Comparison of ENCODE assay signal across 12 cellular contexts in the genomic region with DNA sequence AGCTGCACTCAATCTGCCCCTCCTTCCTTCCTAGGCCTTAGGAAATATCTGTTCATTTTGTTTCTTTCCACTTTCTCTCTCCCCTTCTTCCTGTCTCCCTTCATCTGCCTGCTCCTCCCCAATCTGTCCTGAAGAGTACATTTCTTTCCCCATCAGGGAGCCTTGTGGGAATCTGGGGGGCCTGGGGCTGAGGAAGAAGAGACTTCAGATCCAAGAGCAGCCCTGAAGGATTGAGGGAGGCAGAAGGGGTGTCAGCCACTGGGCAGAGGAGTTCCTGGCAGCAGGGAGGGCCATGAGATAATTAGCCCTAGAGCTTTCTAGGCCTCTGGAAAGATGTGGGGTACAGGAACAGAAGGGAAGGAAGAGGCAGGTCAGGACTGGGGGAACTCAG. TPM values are rescaled to one million over a fixed set of nuclear protein-coding genes. Genes with fewer than 3 reads are reported as not detected.
A peak's percentile ranks its signal among the peaks of the same experiment; 100 is the strongest.
DNase-seq lines count a peak whose midpoint lies in the region; ATAC-seq and TF ChIP-seq lines count a peak whose summit lies in the region.
"Had no signal": no experiment of that assay in that cellular context is flagged by ENCODE, and none has a peak within 500 bp of the region (broad histone marks: within the 10 kb centered on the region; RNA-seq: fewer than 3 reads in every experiment).

No MANE protein-coding gene starts in this region.

- H3K9me1 ChIP-seq in IMR-90 (ENCODE audit: insufficient read depth, low read length) = 0 out of 2 replicates have a peak, but pooled peaks cover 6% of the 10 kb centered on the region

- H2BK20ac ChIP-seq in IMR-90 (ENCODE audit: low read depth, low read length) = no peak overlapping the region

- no peak overlapping the region for H2BK5ac ChIP-seq in IMR-90 (ENCODE audit: low read depth, low read length, poor library complexity, severe bottlenecking)

- H3K4me3 ChIP-seq in IMR-90 (ENCODE audit: insufficient read depth, low read depth, low read length) = no peak overlapping the region
- H3K4me3 ChIP-seq: mucosa of descending colon had no signal

- peak overlapping the region; percentile 72; the same call in 1 of the 2 replicates for H2AK5ac ChIP-seq in IMR-90 (ENCODE audit: low read depth, low read length)

- no peak overlapping the region for H3K27ac ChIP-seq in IMR-90 (ENCODE audit: insufficient read depth, low read length)
- peak overlapping the region; percentile 38 for H3K27ac ChIP-seq in caudate nucleus (ENCODE audit: low read depth, low read length)

- no peaks in the 10 kb centered on the region for H4K20me1 ChIP-seq in IMR-90 (ENCODE audit: insufficient read depth, low read length)

- TF ChIP-seq RAD21 in IMR-90 (IDR thresholded peaks at IDR 0.05; ENCODE audit: low read length) = no peak

- H2BK15ac ChIP-seq in IMR-90 (ENCODE audit: low read depth, low read length) = no peak overlapping the region

- H3K9me3 Mint-ChIP-seq in mesothelial cell of epicardium = no peaks in the 10 kb centered on the region
- no peaks in the 10 kb centered on the region for H3K9me3 Mint-ChIP-seq in stimulated activated memory B cell treated with anti-CD40 and anti-IgM and Interleukin-4, amounts not matched to agents 10 μg/mL and 1 μg/mL and 100 μg/mL, for 72 hours
- H3K9me3 Mint-ChIP-seq: activated T-cell treated with anti-CD3 and anti-CD28 coated beads, Interleukin-2, amount 50 U/mL, for 4 hours had no signal

- CTCF ChIA-PET in IMR-90 (lab: Yijun Ruan, JAX) = interaction anchor here (0.7 to 1.5 kb wide), 3 partner anchors 18 to 830 kb away, joined by 3 read pairs; no protein-coding TSS in a partner anchor

- H3K27ac Mint-ChIP-seq in mesothelial cell of epicardium = peak overlapping the region; percentile 89
- peak overlapping the region; percentile 3 for H3K27ac Mint-ChIP-seq in stimulated activated memory B cell treated with anti-CD40 and anti-IgM and Interleukin-4, amounts not matched to agents 10 μg/mL and 1 μg/mL and 100 μg/mL, for 72 hours
- H3K27ac Mint-ChIP-seq: WTC11 had no signal

- no peak overlapping the region; the same call in 1 of the 2 replicates for H3K18ac ChIP-seq in IMR-90 (ENCODE audit: low read depth, low read length)

- BruUV-seq in IMR-90 (replicated peaks; lab: Mats Ljungman, UMichigan) = no TSS peak

- intact Hi-C loops in IMR-90 (cut with micrococcal nuclease) = no loop called here

- POLR2A ChIA-PET in IMR-90 (lab: Charles Lee; ENCODE audit: unreplicated experiment) = no interaction called here

- no peak overlapping the region for H4K91ac ChIP-seq in IMR-90 (ENCODE audit: insufficient read depth, low read depth, low read length)

- peaks cover 51% of the 10 kb centered on the region for H3K4me1 Mint-ChIP-seq in mesothelial cell of epicardium
- peaks cover 10% of the 10 kb centered on the region for H3K4me1 Mint-ChIP-seq in stimulated activated memory B cell treated with anti-CD40 and anti-IgM and Interleukin-4, amounts not matched to agents 10 μg/mL and 1 μg/mL and 100 μg/mL, for 72 hours

- no peaks in the 10 kb centered on the region for H3K9me3 ChIP-seq in IMR-90 (ENCODE audit: control insufficient read depth, insufficient read depth, low read length)
- H3K9me3 ChIP-seq: mucosa of descending colon had no signal

- dilution Hi-C loops in IMR-90 (cut with HindIII; ENCODE audit: low sequenced_read_pairs, unreplicated experiment) = no loop called here

- no peaks in the 10 kb centered on the region for H3K79me1 ChIP-seq in IMR-90 (ENCODE audit: low read depth in 1 of 2, low read length in 2 of 2)

- in situ Hi-C loops in IMR-90 (cut with MboI; ENCODE audit: low sequenced_read_pairs) = no loop called here

- H3K27me3 ChIP-seq in IMR-90 (ENCODE audit: control insufficient read depth, insufficient read depth, low read length) = peaks cover 13% of the 10 kb centered on the region; the same call in 1 of the 2 replicates

- H3K56ac ChIP-seq in IMR-90 (ENCODE audit: extremely low read depth, insufficient read depth, low read length) = no peak overlapping the region

- H3K27me3 Mint-ChIP-seq in mesothelial cell of epicardium (ENCODE audit: low read depth) = peaks cover 3% of the 10 kb centered on the region
- H3K27me3 Mint-ChIP-seq in stimulated activated memory B cell treated with anti-CD40 and anti-IgM and Interleukin-4, amounts not matched to agents 10 μg/mL and 1 μg/mL and 100 μg/mL, for 72 hours = peaks cover 74% of the 10 kb centered on the region

- no peak overlapping the region for H3K4me2 ChIP-seq in IMR-90 (ENCODE audit: low read depth, low read length)

- TF ChIP-seq CTCF in IMR-90 (conservative IDR thresholded peaks at IDR 0.05; ENCODE audit: low read depth, low read length) (no peak), mesothelial cell of epicardium (IDR thresholded peaks at IDR 0.05; ENCODE audit: unreplicated experiment) (no peak)

- 0 out of 2 replicates have a peak overlapping the region, but pooled peaks have one; percentile 8 for H4K5ac ChIP-seq in IMR-90 (ENCODE audit: low read depth, low read length)

- no peaks in the 10 kb centered on the region for H3K36me3 Mint-ChIP-seq in mesothelial cell of epicardium
- H3K36me3 Mint-ChIP-seq in stimulated activated memory B cell treated with anti-CD40 and anti-IgM and Interleukin-4, amounts not matched to agents 10 μg/mL and 1 μg/mL and 100 μg/mL, for 72 hours = no peaks in the 10 kb centered on the region
- H3K36me3 Mint-ChIP-seq: WTC11 had no signal

- ATAC-seq in IMR-90 (ENCODE audit: low read depth) (no peak), GM21515 (IDR thresholded peaks at IDR 0.05; ENCODE audit: unreplicated experiment) (no peak)
- no peak for ATAC-seq in stimulated activated memory B cell treated with anti-CD40 and anti-IgM and Interleukin-4, amounts not matched to agents 10 μg/mL and 1 μg/mL and 100 μg/mL, for 72 hours
- ATAC-seq: WTC11 had no signal

- peak overlapping the region; percentile 32; the same call in 1 of the 2 replicates for H3K4ac ChIP-seq in IMR-90 (ENCODE audit: low read depth, low read length)

- H3K9ac ChIP-seq in IMR-90 (ENCODE audit: low read depth, low read length) = no peak overlapping the region

- H2AK9ac ChIP-seq in IMR-90 (replicated peaks; ENCODE audit: low read depth, low read length, poor library complexity) = peak overlapping the region; percentile 17

- TF ChIP-seq POLR2A in IMR-90 (IDR thresholded peaks at IDR 0.05; ENCODE audit: low read depth, low read length) = no peak

- H3K14ac ChIP-seq in IMR-90 (replicated peaks; ENCODE audit: low read depth, low read length) = no peak overlapping the region

- H2BK120ac ChIP-seq in IMR-90 (ENCODE audit: low read depth, low read length) = 0 out of 2 replicates have a peak overlapping the region, but pooled peaks have one; percentile 20

- no peaks in the 10 kb centered on the region for H3K36me3 ChIP-seq in IMR-90 (ENCODE audit: control insufficient read depth, insufficient read depth, low read length)

- peaks cover 16% of the 10 kb centered on the region for H3K4me1 ChIP-seq in IMR-90 (ENCODE audit: control insufficient read depth, insufficient read depth, low read length)

- DNase-seq in IMR-90 (no peak), caudate nucleus (lab: John Stamatoyannopoulos, UW) (no peak), mesothelial cell of epicardium (ENCODE audit: low spot score in 2 of 2, unreplicated experiment in 2 of 2) (no peak), GM03348 (ENCODE audit: low spot score) (no peak), NCI-H2227 (lab: John Stamatoyannopoulos, UW; ENCODE audit: unreplicated experiment) (no peak), NCI-H2196 treated with DMSO at 0.1 percent for 48 hours (lab: John Stamatoyannopoulos, UW; ENCODE audit: unreplicated experiment) (no peak)
- DNase-seq: activated T-cell treated with anti-CD3 and anti-CD28 coated beads, Interleukin-2, amount 50 U/mL, for 4 hours; NCI-H1694 had no signal

- H3K23ac ChIP-seq in IMR-90 (ENCODE audit: low read depth, low read length) = no peak overlapping the region

- H3K4me3 Mint-ChIP-seq in mesothelial cell of epicardium = no peak overlapping the region
- H3K4me3 Mint-ChIP-seq in stimulated activated memory B cell treated with anti-CD40 and anti-IgM and Interleukin-4, amounts not matched to agents 10 μg/mL and 1 μg/mL and 100 μg/mL, for 72 hours = no peak overlapping the region
- H3K4me3 Mint-ChIP-seq: activated T-cell treated with anti-CD3 and anti-CD28 coated beads, Interleukin-2, amount 50 U/mL, for 4 hours; WTC11 had no signal

- H4K8ac ChIP-seq in IMR-90 (ENCODE audit: low read depth in 2 of 2, low read length in 2 of 2) = peak overlapping the region in 1 of 2 experiments; percentile 32; a peak in 1 of 4 replicates

- peak overlapping the region; percentile 79 for H2AFZ ChIP-seq in IMR-90 (replicated peaks; ENCODE audit: low read length, poor library complexity)

TF ChIP-seq in IMR-90, 13 proteins besides CTCF, POLR2A, EP300 and RAD21:
- no peak for TF ChIP-seq CHD1 (IDR thresholded peaks at IDR 0.05; ENCODE audit: low read depth, low read length)
- no peak for TF ChIP-seq FOS (IDR thresholded peaks at IDR 0.05; ENCODE audit: low read depth, low read length)
- no peak for TF ChIP-seq NFE2L2 (IDR thresholded peaks at IDR 0.05; ENCODE audit: low read depth, low read length)
- no peak for TF ChIP-seq BHLHE40 (IDR thresholded peaks at IDR 0.05; ENCODE audit: low read depth, low read length)
TF ChIP-seq in IMR-90: peak in this region for 0.

RNA-seq across cellular contexts. Expression of gene OAF, which starts 24.4 kb away (rescaled TPM):
- 9.9 and 10.8 TPM in 2 replicates for total RNA-seq in IMR-90 (2012; rRNA removed)
- polyA plus RNA-seq in IMR-90 (2012; rRNA removed) = 42.0 and 53.1 TPM in 2 replicates
- 68.2 and 111 TPM in 2 replicates for polyA plus RNA-seq in IMR-90 (2012; cell fraction: cytosol; rRNA removed)
- polyA plus RNA-seq in IMR-90 (2012; cell fraction: nucleus; rRNA removed; ENCODE audit: low replicate concordance) = 38.8 and 119 TPM in 2 replicates
- total RNA-seq in mesothelial cell of epicardium = 32.2 to 35.8 TPM (median 33.8 TPM) in 3 replicates

RNA-seq across cellular contexts. Expression of gene TRIM29, which starts 48.5 kb away (rescaled TPM):
- total RNA-seq in IMR-90 (2012; rRNA removed) = not detected in 2 replicates
- polyA plus RNA-seq in IMR-90 (2012; rRNA removed) = not detected in 2 replicates
- not detected in 2 replicates for polyA plus RNA-seq in IMR-90 (2012; cell fraction: cytosol; rRNA removed)
- polyA plus RNA-seq in IMR-90 (2012; cell fraction: nucleus; rRNA removed; ENCODE audit: low replicate concordance) = not detected in 2 replicates
- 7.0 to 9.7 TPM (median 7.9 TPM) in 3 replicates for total RNA-seq in mesothelial cell of epicardium
- total RNA-seq: activated T-cell treated with anti-CD3 and anti-CD28 coated beads, Interleukin-2, amount 50 U/mL, for 4 hours had no signal

RNA-seq across cellular contexts. Expression of gene POU2F3, which starts 53.5 kb away (rescaled TPM):
- under 0.01 TPM in 1 of 2 replicates, not detected in the other for total RNA-seq in IMR-90 (2012; rRNA removed)
- 0.09 and 0.14 TPM in 2 replicates for polyA plus RNA-seq in IMR-90 (2012; rRNA removed)
- polyA plus RNA-seq in IMR-90 (2012; cell fraction: cytosol; rRNA removed) = 0.08 TPM in 1 of 2 replicates, not detected in the other
- 0.02 and 0.06 TPM in 2 replicates for polyA plus RNA-seq in IMR-90 (2012; cell fraction: nucleus; rRNA removed; ENCODE audit: low replicate concordance)
- total RNA-seq in mesothelial cell of epicardium = 0.55 to 0.98 TPM (median 0.86 TPM) in 3 replicates
- total RNA-seq: activated T-cell treated with anti-CD3 and anti-CD28 coated beads, Interleukin-2, amount 50 U/mL, for 4 hours had no signal
